1 cellular context compared by ENCODE assay signal in the genomic region with DNA sequence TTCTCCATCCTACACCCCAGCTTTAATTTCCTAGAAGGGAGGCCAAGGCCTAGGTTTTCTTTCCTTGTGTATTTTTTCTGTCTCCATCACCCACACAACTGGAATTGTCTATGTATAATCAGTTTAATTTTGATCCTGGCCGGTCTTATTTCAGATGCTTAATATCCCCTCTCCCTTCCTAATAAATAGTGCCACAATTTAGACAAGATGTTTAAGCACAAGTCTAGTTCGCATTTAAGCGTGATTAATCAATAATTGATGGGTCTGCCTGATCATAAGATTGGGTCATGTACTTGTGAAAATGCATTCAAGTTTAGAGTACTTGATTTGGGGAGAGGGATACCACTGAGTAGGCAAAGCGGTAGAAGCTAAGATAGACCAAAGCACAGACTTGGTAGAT.
TF ChIP-seq lines count a peak whose summit lies in the region.

No MANE protein-coding gene starts in this region.

TF ChIP-seq in neural cell, 6 proteins besides CTCF, POLR2A, EP300 and RAD21 (continued from another document):
- TF ChIP-seq, protein P1, sequence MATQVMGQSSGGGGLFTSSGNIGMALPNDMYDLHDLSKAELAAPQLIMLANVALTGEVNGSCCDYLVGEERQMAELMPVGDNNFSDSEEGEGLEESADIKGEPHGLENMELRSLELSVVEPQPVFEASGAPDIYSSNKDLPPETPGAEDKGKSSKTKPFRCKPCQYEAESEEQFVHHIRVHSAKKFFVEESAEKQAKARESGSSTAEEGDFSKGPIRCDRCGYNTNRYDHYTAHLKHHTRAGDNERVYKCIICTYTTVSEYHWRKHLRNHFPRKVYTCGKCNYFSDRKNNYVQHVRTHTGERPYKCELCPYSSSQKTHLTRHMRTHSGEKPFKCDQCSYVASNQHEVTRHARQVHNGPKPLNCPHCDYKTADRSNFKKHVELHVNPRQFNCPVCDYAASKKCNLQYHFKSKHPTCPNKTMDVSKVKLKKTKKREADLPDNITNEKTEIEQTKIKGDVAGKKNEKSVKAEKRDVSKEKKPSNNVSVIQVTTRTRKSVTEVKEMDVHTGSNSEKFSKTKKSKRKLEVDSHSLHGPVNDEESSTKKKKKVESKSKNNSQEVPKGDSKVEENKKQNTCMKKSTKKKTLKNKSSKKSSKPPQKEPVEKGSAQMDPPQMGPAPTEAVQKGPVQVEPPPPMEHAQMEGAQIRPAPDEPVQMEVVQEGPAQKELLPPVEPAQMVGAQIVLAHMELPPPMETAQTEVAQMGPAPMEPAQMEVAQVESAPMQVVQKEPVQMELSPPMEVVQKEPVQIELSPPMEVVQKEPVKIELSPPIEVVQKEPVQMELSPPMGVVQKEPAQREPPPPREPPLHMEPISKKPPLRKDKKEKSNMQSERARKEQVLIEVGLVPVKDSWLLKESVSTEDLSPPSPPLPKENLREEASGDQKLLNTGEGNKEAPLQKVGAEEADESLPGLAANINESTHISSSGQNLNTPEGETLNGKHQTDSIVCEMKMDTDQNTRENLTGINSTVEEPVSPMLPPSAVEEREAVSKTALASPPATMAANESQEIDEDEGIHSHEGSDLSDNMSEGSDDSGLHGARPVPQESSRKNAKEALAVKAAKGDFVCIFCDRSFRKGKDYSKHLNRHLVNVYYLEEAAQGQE (IDR thresholded peaks at IDR 0.05; ENCODE audit: borderline replicate concordance), result no peak
- TF ChIP-seq TAF1 (IDR thresholded peaks at IDR 0.05; ENCODE audit: low read depth), result no peak
